Comparison of ENCODE assay signal across 8 cellular contexts in the genomic region with DNA sequence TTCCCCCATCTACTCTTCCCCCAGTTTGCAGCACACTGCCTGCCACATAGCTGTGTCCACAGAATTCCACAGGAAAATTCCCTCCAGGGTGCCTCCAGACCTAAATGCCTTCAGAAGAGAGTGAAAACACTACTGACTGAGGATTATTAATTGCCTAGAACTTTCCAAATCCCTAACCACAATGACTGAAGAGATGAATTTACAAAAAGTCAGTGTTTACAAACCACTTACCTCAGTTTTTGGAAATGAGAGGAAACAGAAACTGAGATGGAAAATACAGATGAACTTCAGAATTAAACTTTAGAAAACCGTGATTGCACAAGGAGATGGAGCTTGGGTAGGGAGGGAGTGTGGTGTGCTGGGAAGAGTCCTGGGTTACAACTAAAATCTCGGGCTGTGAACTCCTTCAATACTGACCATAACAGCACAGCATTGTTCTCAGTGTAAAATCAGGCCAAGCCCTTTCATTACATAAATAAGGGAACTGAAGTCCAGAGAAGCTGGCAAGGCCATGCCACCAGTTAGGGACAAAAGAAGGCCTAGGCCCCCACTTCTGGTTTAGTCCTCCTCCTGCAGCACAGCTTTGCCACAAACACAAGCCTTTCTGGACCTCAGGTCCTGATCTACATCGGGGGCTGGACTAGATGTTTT. TPM values are rescaled to one million over a fixed set of nuclear protein-coding genes. Genes with fewer than 3 reads are reported as not detected.
DNase-seq lines count a peak whose midpoint lies in the region; ATAC-seq, FAIRE-seq and TF ChIP-seq lines count a peak whose summit lies in the region.
"Had no signal": no experiment of that assay in that cellular context is flagged by ENCODE, and none has a peak within 500 bp of the region (broad histone marks: within the 10 kb centered on the region; RNA-seq: fewer than 3 reads in every experiment).

No MANE protein-coding gene starts in this region.

- no peak overlapping the region for H4K91ac ChIP-seq in IMR-90 (ENCODE audit: insufficient read depth, low read depth, low read length)

- peak overlapping the region; percentile 62 for H3K23ac ChIP-seq in IMR-90 (ENCODE audit: low read depth, low read length)

- peaks cover 32% of the 10 kb centered on the region for H3K9me1 ChIP-seq in IMR-90 (ENCODE audit: insufficient read depth, low read length)

- TF ChIP-seq POLR2A in IMR-90 (IDR thresholded peaks at IDR 0.05; ENCODE audit: low read depth, low read length) = no peak

- no peak overlapping the region for H2AK9ac ChIP-seq in IMR-90 (replicated peaks; ENCODE audit: low read depth, low read length, poor library complexity)

- H3K4me3 ChIP-seq in IMR-90 (ENCODE audit: insufficient read depth, low read depth, low read length) = no peak overlapping the region

- peak overlapping the region in 1 of 2 experiments; percentile 50; a peak in 1 of 4 replicates for H4K8ac ChIP-seq in IMR-90 (ENCODE audit: low read depth in 2 of 2, low read length in 2 of 2)

- H4K5ac ChIP-seq in IMR-90 (ENCODE audit: low read depth, low read length) = no peak overlapping the region; the same call in 1 of the 2 replicates

- in situ Hi-C loops in IMR-90 (cut with MboI; ENCODE audit: low sequenced_read_pairs) = no loop called here

- H2AFZ ChIP-seq in IMR-90 (replicated peaks; ENCODE audit: low read length, poor library complexity) = no peak overlapping the region

- peak overlapping the region; percentile 81 for H3K27ac Mint-ChIP-seq in activated naive CD8-positive, alpha-beta T cell
- H3K27ac Mint-ChIP-seq in stimulated activated naive CD8-positive, alpha-beta T cell treated with anti-CD3 and anti-CD28 coated beads, Interleukin-15, amount 100 ng/mL, for 72 hours = peak overlapping the region in 1 of 2 donors; percentile 13

- H3K4me2 ChIP-seq in IMR-90 (ENCODE audit: low read depth, low read length) = peak overlapping the region; percentile 41; the same call in 1 of the 2 replicates

- dilution Hi-C loops in IMR-90 (cut with HindIII; ENCODE audit: low sequenced_read_pairs, unreplicated experiment) = no loop called here

- DNase-seq in IMR-90 = peak; percentile 27
- DNase-seq in hippocampal formation (lab: John Stamatoyannopoulos, UW) = peak; percentile 37 to 76
- no peak for DNase-seq in stimulated activated naive CD8-positive, alpha-beta T cell treated with anti-CD3 and anti-CD28 coated beads, Interleukin-15, amount 100 ng/mL, for 72 hours
- DNase-seq in HTR-8/SVneo (ENCODE audit: insufficient read length, low spot score) = no peak
- DNase-seq in AML-193 (lab: John Stamatoyannopoulos, UW) = no peak
- no peak for DNase-seq in NCI-H69 (lab: John Stamatoyannopoulos, UW)
- DNase-seq: stimulated activated CD4-positive, alpha-beta T cell treated with anti-CD3 and anti-CD28 coated beads, Interleukin-4, amount 100 ng/mL, for 1 hour had no signal

- H3K56ac ChIP-seq in IMR-90 (ENCODE audit: extremely low read depth, insufficient read depth, low read length) = no peak overlapping the region

- H3K9me3 ChIP-seq in IMR-90 (ENCODE audit: control insufficient read depth, insufficient read depth, low read length) = no peaks in the 10 kb centered on the region

- H3K14ac ChIP-seq in IMR-90 (replicated peaks; ENCODE audit: low read depth, low read length) = peak overlapping the region; percentile 74

- no peak overlapping the region for H2BK15ac ChIP-seq in IMR-90 (ENCODE audit: low read depth, low read length)

- peak overlapping the region; percentile 2; the same call in 1 of the 2 replicates for H2BK120ac ChIP-seq in IMR-90 (ENCODE audit: low read depth, low read length)

- CTCF ChIA-PET in IMR-90 (lab: Yijun Ruan, JAX) = no interaction called here

- intact Hi-C loops in IMR-90 (cut with micrococcal nuclease) = loop anchor here (5.0 kb wide), 1 partner anchor 430 kb away; a partner anchor contains a TSS

- no peak for TF ChIP-seq CTCF in IMR-90 (conservative IDR thresholded peaks at IDR 0.05; ENCODE audit: low read depth, low read length)

- H3K4me3 Mint-ChIP-seq in activated naive CD8-positive, alpha-beta T cell = peak overlapping the region; percentile 71
- H3K4me3 Mint-ChIP-seq in stimulated activated naive CD8-positive, alpha-beta T cell treated with anti-CD3 and anti-CD28 coated beads, Interleukin-15, amount 100 ng/mL, for 72 hours = peak overlapping the region; percentile 67 to 75

- H3K36me3 ChIP-seq in IMR-90 (ENCODE audit: control insufficient read depth, insufficient read depth, low read length) = peaks cover 2% of the 10 kb centered on the region; the same call in 1 of the 2 replicates

- no peaks in the 10 kb centered on the region for H3K27me3 Mint-ChIP-seq in activated naive CD8-positive, alpha-beta T cell
- H3K27me3 Mint-ChIP-seq in stimulated activated naive CD8-positive, alpha-beta T cell treated with anti-CD3 and anti-CD28 coated beads, Interleukin-15, amount 100 ng/mL, for 72 hours = no peaks in the 10 kb centered on the region

- POLR2A ChIA-PET in IMR-90 (lab: Charles Lee; ENCODE audit: unreplicated experiment) = no interaction called here

- no peak overlapping the region; the same call in 1 of the 2 replicates for H3K18ac ChIP-seq in IMR-90 (ENCODE audit: low read depth, low read length)

- ATAC-seq in IMR-90 (ENCODE audit: low read depth) = no peak
- no peak for ATAC-seq in stimulated activated naive CD8-positive, alpha-beta T cell treated with anti-CD3 and anti-CD28 coated beads, Interleukin-15, amount 100 ng/mL, for 72 hours

- peaks cover 35 to 76% of the 10 kb centered on the region in 2 experiments for H3K79me1 ChIP-seq in IMR-90 (ENCODE audit: low read depth in 1 of 2, low read length in 2 of 2)

- TF ChIP-seq RAD21 in IMR-90 (IDR thresholded peaks at IDR 0.05; ENCODE audit: low read length) = no peak

- H3K27ac ChIP-seq in IMR-90 (ENCODE audit: insufficient read depth, low read length) = peak overlapping the region; percentile 53; the same call in 1 of the 2 replicates

- H3K4me1 Mint-ChIP-seq in activated naive CD8-positive, alpha-beta T cell (ENCODE audit: low read depth) = peaks cover 77% of the 10 kb centered on the region
- peaks cover 74% of the 10 kb centered on the region for H3K4me1 Mint-ChIP-seq in stimulated activated naive CD8-positive, alpha-beta T cell treated with anti-CD3 and anti-CD28 coated beads, Interleukin-15, amount 100 ng/mL, for 72 hours

- H3K4ac ChIP-seq in IMR-90 (ENCODE audit: low read depth, low read length) = peak overlapping the region; percentile 48

- H3K9ac ChIP-seq in IMR-90 (ENCODE audit: low read depth, low read length) = peak overlapping the region; percentile 36; the same call in 1 of the 2 replicates

- WGBS in IMR-90 (ENCODE audit: extremely low coverage in 2 of 2, insufficient read length in 1 of 2), 2 experiments = no CpG with 5 or more reads among the region's 3 CpGs

- H3K4me1 ChIP-seq in IMR-90 (ENCODE audit: control insufficient read depth, insufficient read depth, low read length) = peaks cover 24% of the 10 kb centered on the region

- peaks cover 26% of the 10 kb centered on the region; the same call in 1 of the 2 replicates for H4K20me1 ChIP-seq in IMR-90 (ENCODE audit: insufficient read depth, low read length)

- peak overlapping the region; percentile 8; the same call in 1 of the 2 replicates for H2BK20ac ChIP-seq in IMR-90 (ENCODE audit: low read depth, low read length)

- H2BK5ac ChIP-seq in IMR-90 (ENCODE audit: low read depth, low read length, poor library complexity, severe bottlenecking) = peak overlapping the region; percentile 3

- FAIRE-seq in HTR-8/SVneo (lab: Jason Lieb, UNC) = no peak

- BruUV-seq in IMR-90 (replicated peaks; lab: Mats Ljungman, UMichigan) = no TSS peak

- no peaks in the 10 kb centered on the region for H3K9me3 Mint-ChIP-seq in activated naive CD8-positive, alpha-beta T cell (ENCODE audit: low read depth)
- no peaks in the 10 kb centered on the region for H3K9me3 Mint-ChIP-seq in stimulated activated naive CD8-positive, alpha-beta T cell treated with anti-CD3 and anti-CD28 coated beads, Interleukin-15, amount 100 ng/mL, for 72 hours

- H3K36me3 Mint-ChIP-seq in activated naive CD8-positive, alpha-beta T cell = peaks cover 5% of the 10 kb centered on the region

- no peaks in the 10 kb centered on the region for H3K27me3 ChIP-seq in IMR-90 (ENCODE audit: control insufficient read depth, insufficient read depth, low read length)

- no peak overlapping the region; the same call in 1 of the 2 replicates for H2AK5ac ChIP-seq in IMR-90 (ENCODE audit: low read depth, low read length)

TF ChIP-seq in IMR-90, 13 proteins besides CTCF, POLR2A, EP300 and RAD21 (continues in another document):
- TF ChIP-seq FOS (IDR thresholded peaks at IDR 0.05; ENCODE audit: low read depth, low read length) = no peak
- no peak for TF ChIP-seq CEBPB (IDR thresholded peaks at IDR 0.05; ENCODE audit: low read depth, low read length)
- no peak for TF ChIP-seq BHLHE40 (IDR thresholded peaks at IDR 0.05; ENCODE audit: low read depth, low read length)
- TF ChIP-seq MXI1 (IDR thresholded peaks at IDR 0.05; ENCODE audit: borderline replicate concordance, low read depth, low read length) = no peak
- TF ChIP-seq, protein P1, sequence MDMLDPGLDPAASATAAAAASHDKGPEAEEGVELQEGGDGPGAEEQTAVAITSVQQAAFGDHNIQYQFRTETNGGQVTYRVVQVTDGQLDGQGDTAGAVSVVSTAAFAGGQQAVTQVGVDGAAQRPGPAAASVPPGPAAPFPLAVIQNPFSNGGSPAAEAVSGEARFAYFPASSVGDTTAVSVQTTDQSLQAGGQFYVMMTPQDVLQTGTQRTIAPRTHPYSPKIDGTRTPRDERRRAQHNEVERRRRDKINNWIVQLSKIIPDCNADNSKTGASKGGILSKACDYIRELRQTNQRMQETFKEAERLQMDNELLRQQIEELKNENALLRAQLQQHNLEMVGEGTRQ (IDR thresholded peaks at IDR 0.05; ENCODE audit: low read depth, low read length) = no peak
- TF ChIP-seq, protein P2, sequence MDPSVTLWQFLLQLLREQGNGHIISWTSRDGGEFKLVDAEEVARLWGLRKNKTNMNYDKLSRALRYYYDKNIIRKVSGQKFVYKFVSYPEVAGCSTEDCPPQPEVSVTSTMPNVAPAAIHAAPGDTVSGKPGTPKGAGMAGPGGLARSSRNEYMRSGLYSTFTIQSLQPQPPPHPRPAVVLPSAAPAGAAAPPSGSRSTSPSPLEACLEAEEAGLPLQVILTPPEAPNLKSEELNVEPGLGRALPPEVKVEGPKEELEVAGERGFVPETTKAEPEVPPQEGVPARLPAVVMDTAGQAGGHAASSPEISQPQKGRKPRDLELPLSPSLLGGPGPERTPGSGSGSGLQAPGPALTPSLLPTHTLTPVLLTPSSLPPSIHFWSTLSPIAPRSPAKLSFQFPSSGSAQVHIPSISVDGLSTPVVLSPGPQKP (IDR thresholded peaks at IDR 0.05; ENCODE audit: borderline replicate concordance, low read depth, low read length) = no peak
- TF ChIP-seq NFE2L2 (IDR thresholded peaks at IDR 0.05; ENCODE audit: low read depth, low read length) = no peak
- no peak for TF ChIP-seq CHD1 (IDR thresholded peaks at IDR 0.05; ENCODE audit: low read depth, low read length)
- no peak for TF ChIP-seq MAZ (IDR thresholded peaks at IDR 0.05; ENCODE audit: borderline replicate concordance, low read depth, low read length)

RNA-seq across cellular contexts. Expression of a gene that starts 4.1 kb away (rescaled TPM):
- 45.0 and 52.7 TPM in 2 replicates for total RNA-seq in IMR-90 (2012; rRNA removed)
- 26.7 and 29.2 TPM in 2 replicates for polyA plus RNA-seq in IMR-90 (2012; rRNA removed)
- polyA plus RNA-seq in IMR-90 (2012; cell fraction: cytosol; rRNA removed) = 16.9 and 22.6 TPM in 2 replicates
- polyA plus RNA-seq in IMR-90 (2012; cell fraction: nucleus; rRNA removed; ENCODE audit: low replicate concordance) = 35.8 and 45.2 TPM in 2 replicates

Comparison
In these comparisons a context has a peak if more than half of its experiments do, and no peak if none do; other contexts are left out.
1. DNase-seq: peak in IMR-90 (single experiment) and hippocampal formation (2 of 2); none in stimulated activated naive CD8-positive, alpha-beta T cell treated with anti-CD3 and anti-CD28 coated beads, Interleukin-15, amount 100 ng/mL, for 72 hours (0 of 2), HTR-8/SVneo (single experiment), AML-193 (0 of 2) and NCI-H69 (single experiment).